Comparison of ENCODE assay signal across 17 cellular contexts in the genomic region with DNA sequence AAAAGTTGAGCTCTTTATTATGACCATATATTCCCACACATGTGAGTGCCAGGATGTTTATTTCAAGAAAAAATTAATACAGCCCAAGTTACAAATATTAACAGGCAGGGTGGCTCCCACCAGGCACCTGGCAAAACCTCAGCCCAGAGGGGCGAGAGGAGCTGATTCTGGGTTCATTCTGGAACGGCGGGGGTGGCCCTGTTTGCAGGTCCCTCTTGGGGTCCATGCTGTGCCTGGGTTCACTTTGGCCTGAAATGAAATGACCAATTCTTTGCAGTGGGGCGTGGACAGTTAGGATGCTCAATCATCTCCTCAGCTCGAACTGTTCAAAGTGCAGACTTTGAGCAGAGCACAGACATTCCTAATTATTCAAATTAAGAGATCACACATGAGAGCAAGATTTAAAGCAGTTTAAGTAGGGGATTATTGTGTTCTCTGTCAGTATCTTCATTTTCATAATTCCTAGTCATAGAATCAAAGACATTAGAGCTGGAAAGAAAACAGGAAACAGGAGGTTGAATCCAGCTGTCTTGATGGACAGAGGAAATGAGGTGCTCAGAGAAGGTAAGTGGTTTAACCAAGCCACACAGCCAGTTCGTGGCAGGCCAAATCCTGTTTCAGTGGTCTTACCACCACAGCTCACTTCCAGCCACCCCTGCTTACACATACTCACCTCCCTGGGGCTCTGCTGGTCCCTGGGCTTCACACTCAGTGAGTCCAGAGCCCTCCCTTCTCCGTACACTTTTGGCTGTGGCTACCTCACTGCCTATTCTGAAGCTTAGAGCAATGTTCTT.
DNase-seq lines count a peak whose midpoint lies in the region; ATAC-seq and TF ChIP-seq lines count a peak whose summit lies in the region.
"Had no signal": no experiment of that assay in that cellular context is flagged by ENCODE, and none has a peak within 500 bp of the region (broad histone marks: within the 10 kb centered on the region; RNA-seq: fewer than 3 reads in every experiment).

No MANE protein-coding gene starts in this region.

- no peaks in the 10 kb centered on the region for H3K36me3 Mint-ChIP-seq in activated CD4-positive, alpha-beta memory T cell treated with anti-CD3 and anti-CD28 coated beads, Interleukin-2, amount 10 ng/mL, durations not matched to agents 7 days and 5 days (ENCODE audit: low read depth)
- H3K36me3 Mint-ChIP-seq in Caco-2 (ENCODE audit: insufficient read depth, unreplicated experiment) = no peaks in the 10 kb centered on the region
- H3K36me3 Mint-ChIP-seq: T-cell had no signal

- H3K4me2 ChIP-seq in BLaER1 = peak overlapping the region; percentile 30; the same call in 1 of the 2 replicates
- H3K4me2 ChIP-seq: neural progenitor cell had no signal

- H3K36me3 ChIP-seq in BLaER1 (no peaks in the 10 kb centered on the region), thyroid gland (no peaks in the 10 kb centered on the region), Caco-2 (ENCODE audit: control insufficient read depth, insufficient read depth, low read length) (no peaks in the 10 kb centered on the region), lower lobe of right lung (no peaks in the 10 kb centered on the region)
- H3K36me3 ChIP-seq: left ventricle myocardium inferior, neural progenitor cell had no signal

- H3K4me3 ChIP-seq in BLaER1 (no peak overlapping the region), GM12865 (ENCODE audit: low read depth, low read length) (no peak overlapping the region), thyroid gland (replicated peaks in 1 of 3) (no peak overlapping the region), Caco-2 (ENCODE audit: low read depth, low read length) (no peak overlapping the region), lower lobe of right lung (no peak overlapping the region)
- H3K4me3 ChIP-seq: left ventricle myocardium inferior, mucosa of descending colon, neural progenitor cell had no signal

- no peaks in the 10 kb centered on the region for H3K9me3 ChIP-seq in BLaER1
- no peaks in the 10 kb centered on the region for H3K9me3 ChIP-seq in thyroid gland
- H3K9me3 ChIP-seq in Caco-2 = no peaks in the 10 kb centered on the region
- H3K9me3 ChIP-seq in lower lobe of right lung = no peaks in the 10 kb centered on the region
- H3K9me3 ChIP-seq: left ventricle myocardium inferior, mucosa of descending colon had no signal

- TF ChIP-seq POLR2A in thyroid gland (IDR thresholded peaks at IDR 0.05) = no peak

- WGBS in thyroid gland, 2 donors = 90% methylated on average over 7 of the region's 7 CpGs

- H3K27ac ChIP-seq in BLaER1 (no peak overlapping the region), thyroid gland (no peak overlapping the region), lower lobe of right lung (no peak overlapping the region)
- H3K27ac ChIP-seq: left ventricle myocardium inferior, neural progenitor cell had no signal

- peaks cover 18% of the 10 kb centered on the region for H3K4me1 Mint-ChIP-seq in activated CD4-positive, alpha-beta memory T cell treated with anti-CD3 and anti-CD28 coated beads, Interleukin-2, amount 10 ng/mL, durations not matched to agents 7 days and 5 days
- peaks cover 15% of the 10 kb centered on the region for H3K4me1 Mint-ChIP-seq in Caco-2 (ENCODE audit: low read depth, unreplicated experiment)

- DNase-seq in GM12865 (ENCODE audit: low read depth) (peak; percentile 10), sciatic nerve (ENCODE audit: low spot score) (peak; percentile 48), thyroid gland (no peak), Caco-2 (no peak), lower lobe of right lung (no peak)
- peak; percentile 52 for DNase-seq in activated CD4-positive, alpha-beta memory T cell treated with anti-CD3 and anti-CD28 coated beads, Interleukin-2, amount 10 ng/mL, durations not matched to agents 7 days and 5 days
- DNase-seq: activated naive CD4-positive, alpha-beta T cell treated with anti-CD3 and anti-CD28 coated beads for 36 hours; AML-193; Karpas-422; left ventricle myocardium inferior; NCI-H1092 treated with DMSO at 0.1 percent for 48 hours; NCI-H510A; Right ventricle myocardium superior; T-cell had no signal

- peaks cover 54% of the 10 kb centered on the region for H3K27me3 Mint-ChIP-seq in activated CD4-positive, alpha-beta memory T cell treated with anti-CD3 and anti-CD28 coated beads, Interleukin-2, amount 10 ng/mL, durations not matched to agents 7 days and 5 days
- H3K27me3 Mint-ChIP-seq in Caco-2 (ENCODE audit: insufficient read depth, unreplicated experiment) = peaks cover 8% of the 10 kb centered on the region

- TF ChIP-seq CTCF in GM12865 (IDR thresholded peaks at IDR 0.05; ENCODE audit: insufficient read depth, low read depth, low read length, missing control alignments) = no peak
- TF ChIP-seq CTCF in thyroid gland (IDR thresholded peaks at IDR 0.05) = no peak
- TF ChIP-seq CTCF in Caco-2 (IDR thresholded peaks at IDR 0.05; ENCODE audit: insufficient read depth in 1 of 2, low read depth in 1 of 2, low read length in 1 of 2, severe bottlenecking in 1 of 2, unreplicated experiment in 1 of 2) = no peak
- no peak for TF ChIP-seq CTCF in lower lobe of right lung (IDR thresholded peaks at IDR 0.05)

- CTCF ChIA-PET in activated CD4-positive, alpha-beta memory T cell treated with anti-CD3 and anti-CD28 coated beads, Interleukin-2, amount 10 ng/mL, durations not matched to agents 7 days and 5 days (lab: Charles Lee) = interaction anchor here (1.3 kb wide), 1 partner anchor 52 kb away, joined by 4 read pairs; no protein-coding TSS in a partner anchor
- CTCF ChIA-PET in Caco-2 (lab: Charles Lee) = interaction anchor here (0.6 to 1.3 kb wide), 2 partner anchors 364 to 791 kb away, joined by 3 read pairs; a partner anchor contains a TSS

- H3K9me3 Mint-ChIP-seq in activated CD4-positive, alpha-beta memory T cell treated with anti-CD3 and anti-CD28 coated beads, Interleukin-2, amount 10 ng/mL, durations not matched to agents 7 days and 5 days = no peaks in the 10 kb centered on the region
- no peaks in the 10 kb centered on the region for H3K9me3 Mint-ChIP-seq in Caco-2 (ENCODE audit: unreplicated experiment)
- H3K9me3 Mint-ChIP-seq: activated naive CD4-positive, alpha-beta T cell treated with anti-CD3 and anti-CD28 coated beads for 36 hours; neural progenitor cell; T-cell had no signal

- POLR2A ChIA-PET in activated CD4-positive, alpha-beta memory T cell treated with anti-CD3 and anti-CD28 coated beads, Interleukin-2, amount 10 ng/mL, durations not matched to agents 7 days and 5 days (lab: Charles Lee) = interaction anchor here (0.5 to 1.1 kb wide), 3 partner anchors 73 to 710 kb away, joined by 3 read pairs; no protein-coding TSS in a partner anchor
- POLR2A ChIA-PET in Caco-2 (lab: Charles Lee) = no interaction called here

- H4K20me1 ChIP-seq in BLaER1 = no peaks in the 10 kb centered on the region

- no peak overlapping the region for H3K9ac ChIP-seq in BLaER1
- H3K9ac ChIP-seq: neural progenitor cell had no signal

- H3K27me3 ChIP-seq in BLaER1 (no peaks in the 10 kb centered on the region), thyroid gland (no peaks in the 10 kb centered on the region), Caco-2 (replicated peaks; ENCODE audit: control insufficient read depth, insufficient read depth, low read length) (no peaks in the 10 kb centered on the region), lower lobe of right lung (ENCODE audit: low read depth) (peaks cover 8% of the 10 kb centered on the region)
- H3K27me3 ChIP-seq: neural progenitor cell had no signal

- intact Hi-C loops in sciatic nerve (cut with DNase I) (no loop called here), thyroid gland (cut with DNase I) (no loop called here), Caco-2 (cut with micrococcal nuclease; ENCODE audit: unreplicated experiment) (no loop called here), lower lobe of right lung (cut with DNase I) (no loop called here)

- no TSS peak for BruUV-seq in Caco-2 (replicated peaks; lab: Mats Ljungman, UMichigan)

- H3K4me1 ChIP-seq in BLaER1 (peaks cover 21% of the 10 kb centered on the region), thyroid gland (no peaks in the 10 kb centered on the region), Caco-2 (0 out of 2 replicates have a peak, but pooled peaks cover 7% of the 10 kb centered on the region), lower lobe of right lung (no peaks in the 10 kb centered on the region)
- H3K4me1 ChIP-seq: left ventricle myocardium inferior had no signal

- ATAC-seq in sciatic nerve (no peak), lower lobe of right lung (no peak)
- ATAC-seq: T-cell had no signal

- no peak overlapping the region for H3K4me3 Mint-ChIP-seq in activated CD4-positive, alpha-beta memory T cell treated with anti-CD3 and anti-CD28 coated beads, Interleukin-2, amount 10 ng/mL, durations not matched to agents 7 days and 5 days
- no peak overlapping the region for H3K4me3 Mint-ChIP-seq in Caco-2 (ENCODE audit: unreplicated experiment)
- H3K4me3 Mint-ChIP-seq: activated naive CD4-positive, alpha-beta T cell treated with anti-CD3 and anti-CD28 coated beads for 36 hours; neural progenitor cell; T-cell had no signal

- no peak overlapping the region for H3K27ac Mint-ChIP-seq in activated CD4-positive, alpha-beta memory T cell treated with anti-CD3 and anti-CD28 coated beads, Interleukin-2, amount 10 ng/mL, durations not matched to agents 7 days and 5 days
- H3K27ac Mint-ChIP-seq in Caco-2 (ENCODE audit: unreplicated experiment) = no peak overlapping the region
- H3K27ac Mint-ChIP-seq: activated naive CD4-positive, alpha-beta T cell treated with anti-CD3 and anti-CD28 coated beads for 36 hours; neural progenitor cell; T-cell had no signal

Comparison
In these comparisons a context has a peak if more than half of its experiments do, and no peak if none do; other contexts are left out.
1. DNase-seq: peak in GM12865 (single experiment), activated CD4-positive, alpha-beta memory T cell treated with anti-CD3 and anti-CD28 coated beads, Interleukin-2, amount 10 ng/mL, durations not matched to agents 7 days and 5 days (single experiment) and sciatic nerve (single experiment); none in thyroid gland (0 of 2), Caco-2 (0 of 2) and lower lobe of right lung (single experiment).